In the genomic region with DNA sequence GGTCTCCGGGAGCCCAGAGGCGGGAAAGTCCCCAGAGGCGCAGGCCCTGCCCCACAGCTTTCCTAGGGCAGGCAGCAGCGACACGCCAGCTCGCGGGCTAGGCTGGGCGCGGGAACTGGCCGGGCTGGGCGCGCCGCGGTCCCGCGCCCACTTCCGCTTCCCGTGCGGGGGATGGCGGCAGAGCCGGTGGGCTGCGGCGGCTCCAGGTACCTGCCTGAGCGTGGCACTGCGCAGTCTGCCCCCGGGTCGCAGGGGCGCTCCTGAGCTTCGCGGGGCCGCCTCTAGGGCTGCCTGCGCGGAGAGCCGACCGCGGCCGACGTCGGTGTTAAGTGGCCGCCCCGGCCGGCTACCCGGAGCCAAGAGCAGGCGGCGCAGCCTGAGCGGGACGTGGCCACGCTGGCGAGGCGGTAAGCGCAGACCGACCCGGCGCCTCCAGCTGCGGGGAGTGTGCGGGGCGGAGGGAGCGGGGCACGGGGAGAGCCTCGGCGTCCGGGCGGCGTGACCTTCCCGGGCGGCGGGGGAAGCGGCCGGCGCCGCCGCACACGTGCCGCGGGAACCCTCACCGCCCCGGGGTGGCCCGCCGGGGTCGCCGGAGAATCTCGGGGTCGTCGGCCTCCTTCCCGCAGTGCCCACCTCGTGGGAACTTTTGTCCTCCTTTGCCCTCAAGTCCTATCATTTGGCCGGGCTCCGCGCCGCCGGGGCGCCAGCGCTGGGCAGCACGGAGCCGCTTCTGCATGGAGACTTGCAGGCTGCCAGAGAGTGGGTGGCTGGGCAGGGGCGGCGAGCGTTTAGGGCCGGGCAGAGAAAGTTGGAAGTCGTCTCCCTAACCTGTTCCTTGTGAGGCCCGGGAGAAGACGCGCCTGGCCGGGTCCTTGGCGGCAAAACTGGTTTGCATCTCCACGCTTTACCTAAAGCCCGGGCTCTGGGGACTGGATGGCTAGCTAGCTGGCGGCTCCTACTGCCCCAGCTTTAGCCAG, we compare ENCODE assay signal across 1 cellular context.
TF ChIP-seq lines count a peak whose summit lies in the region.

No MANE protein-coding gene starts in this region.

TF ChIP-seq in GM23338, 12 proteins besides CTCF, POLR2A, EP300 and RAD21 (continued from another document):
- TF ChIP-seq, protein P1, sequence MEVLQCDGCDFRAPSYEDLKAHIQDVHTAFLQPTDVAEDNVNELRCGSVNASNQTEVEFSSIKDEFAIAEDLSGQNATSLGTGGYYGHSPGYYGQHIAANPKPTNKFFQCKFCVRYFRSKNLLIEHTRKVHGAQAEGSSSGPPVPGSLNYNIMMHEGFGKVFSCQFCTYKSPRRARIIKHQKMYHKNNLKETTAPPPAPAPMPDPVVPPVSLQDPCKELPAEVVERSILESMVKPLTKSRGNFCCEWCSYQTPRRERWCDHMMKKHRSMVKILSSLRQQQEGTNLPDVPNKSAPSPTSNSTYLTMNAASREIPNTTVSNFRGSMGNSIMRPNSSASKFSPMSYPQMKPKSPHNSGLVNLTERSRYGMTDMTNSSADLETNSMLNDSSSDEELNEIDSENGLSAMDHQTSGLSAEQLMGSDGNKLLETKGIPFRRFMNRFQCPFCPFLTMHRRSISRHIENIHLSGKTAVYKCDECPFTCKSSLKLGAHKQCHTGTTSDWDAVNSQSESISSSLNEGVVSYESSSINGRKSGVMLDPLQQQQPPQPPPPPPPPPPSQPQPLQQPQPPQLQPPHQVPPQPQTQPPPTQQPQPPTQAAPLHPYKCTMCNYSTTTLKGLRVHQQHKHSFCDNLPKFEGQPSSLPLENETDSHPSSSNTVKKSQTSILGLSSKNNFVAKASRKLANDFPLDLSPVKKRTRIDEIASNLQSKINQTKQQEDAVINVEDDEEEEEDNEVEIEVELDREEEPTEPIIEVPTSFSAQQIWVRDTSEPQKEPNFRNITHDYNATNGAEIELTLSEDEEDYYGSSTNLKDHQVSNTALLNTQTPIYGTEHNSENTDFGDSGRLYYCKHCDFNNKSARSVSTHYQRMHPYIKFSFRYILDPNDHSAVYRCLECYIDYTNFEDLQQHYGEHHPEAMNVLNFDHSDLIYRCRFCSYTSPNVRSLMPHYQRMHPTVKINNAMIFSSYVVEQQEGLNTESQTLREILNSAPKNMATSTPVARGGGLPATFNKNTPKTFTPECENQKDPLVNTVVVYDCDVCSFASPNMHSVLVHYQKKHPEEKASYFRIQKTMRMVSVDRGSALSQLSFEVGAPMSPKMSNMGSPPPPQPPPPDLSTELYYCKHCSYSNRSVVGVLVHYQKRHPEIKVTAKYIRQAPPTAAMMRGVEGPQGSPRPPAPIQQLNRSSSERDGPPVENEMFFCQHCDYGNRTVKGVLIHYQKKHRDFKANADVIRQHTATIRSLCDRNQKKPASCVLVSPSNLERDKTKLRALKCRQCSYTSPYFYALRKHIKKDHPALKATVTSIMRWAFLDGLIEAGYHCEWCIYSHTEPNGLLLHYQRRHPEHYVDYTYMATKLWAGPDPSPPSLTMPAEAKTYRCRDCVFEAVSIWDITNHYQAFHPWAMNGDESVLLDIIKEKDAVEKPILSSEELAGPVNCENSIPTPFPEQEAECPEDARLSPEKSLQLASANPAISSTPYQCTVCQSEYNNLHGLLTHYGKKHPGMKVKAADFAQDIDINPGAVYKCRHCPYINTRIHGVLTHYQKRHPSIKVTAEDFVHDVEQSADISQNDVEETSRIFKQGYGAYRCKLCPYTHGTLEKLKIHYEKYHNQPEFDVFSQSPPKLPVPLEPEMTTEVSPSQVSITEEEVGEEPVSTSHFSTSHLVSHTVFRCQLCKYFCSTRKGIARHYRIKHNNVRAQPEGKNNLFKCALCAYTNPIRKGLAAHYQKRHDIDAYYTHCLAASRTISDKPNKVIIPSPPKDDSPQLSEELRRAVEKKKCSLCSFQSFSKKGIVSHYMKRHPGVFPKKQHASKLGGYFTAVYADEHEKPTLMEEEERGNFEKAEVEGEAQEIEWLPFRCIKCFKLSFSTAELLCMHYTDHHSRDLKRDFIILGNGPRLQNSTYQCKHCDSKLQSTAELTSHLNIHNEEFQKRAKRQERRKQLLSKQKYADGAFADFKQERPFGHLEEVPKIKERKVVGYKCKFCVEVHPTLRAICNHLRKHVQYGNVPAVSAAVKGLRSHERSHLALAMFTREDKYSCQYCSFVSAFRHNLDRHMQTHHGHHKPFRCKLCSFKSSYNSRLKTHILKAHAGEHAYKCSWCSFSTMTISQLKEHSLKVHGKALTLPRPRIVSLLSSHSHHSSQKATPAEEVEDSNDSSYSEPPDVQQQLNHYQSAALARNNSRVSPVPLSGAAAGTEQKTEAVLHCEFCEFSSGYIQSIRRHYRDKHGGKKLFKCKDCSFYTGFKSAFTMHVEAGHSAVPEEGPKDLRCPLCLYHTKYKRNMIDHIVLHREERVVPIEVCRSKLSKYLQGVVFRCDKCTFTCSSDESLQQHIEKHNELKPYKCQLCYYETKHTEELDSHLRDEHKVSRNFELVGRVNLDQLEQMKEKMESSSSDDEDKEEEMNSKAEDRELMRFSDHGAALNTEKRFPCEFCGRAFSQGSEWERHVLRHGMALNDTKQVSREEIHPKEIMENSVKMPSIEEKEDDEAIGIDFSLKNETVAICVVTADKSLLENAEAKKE (CRISPR knock-in tag; IDR thresholded peaks at IDR 0.05), result no peak
- no peak for TF ChIP-seq STAT1 (IDR thresholded peaks at IDR 0.05; ENCODE audit: unreplicated experiment)
- no peak for TF ChIP-seq ZNF114 (CRISPR knock-in tag; IDR thresholded peaks at IDR 0.05)
- TF ChIP-seq NANOG (IDR thresholded peaks at IDR 0.05; ENCODE audit: borderline replicate concordance), result no peak
- no peak; the same call in 1 of the 2 replicates for TF ChIP-seq POLR2AphosphoS5 (IDR thresholded peaks at IDR 0.05; ENCODE audit: low read depth)
- no peak for TF ChIP-seq EZH2phosphoT487 (IDR thresholded peaks at IDR 0.05; ENCODE audit: unreplicated experiment)
- TF ChIP-seq EZH2 (IDR thresholded peaks at IDR 0.05; ENCODE audit: low read depth, unreplicated experiment), result no peak
- TF ChIP-seq, protein P2, sequence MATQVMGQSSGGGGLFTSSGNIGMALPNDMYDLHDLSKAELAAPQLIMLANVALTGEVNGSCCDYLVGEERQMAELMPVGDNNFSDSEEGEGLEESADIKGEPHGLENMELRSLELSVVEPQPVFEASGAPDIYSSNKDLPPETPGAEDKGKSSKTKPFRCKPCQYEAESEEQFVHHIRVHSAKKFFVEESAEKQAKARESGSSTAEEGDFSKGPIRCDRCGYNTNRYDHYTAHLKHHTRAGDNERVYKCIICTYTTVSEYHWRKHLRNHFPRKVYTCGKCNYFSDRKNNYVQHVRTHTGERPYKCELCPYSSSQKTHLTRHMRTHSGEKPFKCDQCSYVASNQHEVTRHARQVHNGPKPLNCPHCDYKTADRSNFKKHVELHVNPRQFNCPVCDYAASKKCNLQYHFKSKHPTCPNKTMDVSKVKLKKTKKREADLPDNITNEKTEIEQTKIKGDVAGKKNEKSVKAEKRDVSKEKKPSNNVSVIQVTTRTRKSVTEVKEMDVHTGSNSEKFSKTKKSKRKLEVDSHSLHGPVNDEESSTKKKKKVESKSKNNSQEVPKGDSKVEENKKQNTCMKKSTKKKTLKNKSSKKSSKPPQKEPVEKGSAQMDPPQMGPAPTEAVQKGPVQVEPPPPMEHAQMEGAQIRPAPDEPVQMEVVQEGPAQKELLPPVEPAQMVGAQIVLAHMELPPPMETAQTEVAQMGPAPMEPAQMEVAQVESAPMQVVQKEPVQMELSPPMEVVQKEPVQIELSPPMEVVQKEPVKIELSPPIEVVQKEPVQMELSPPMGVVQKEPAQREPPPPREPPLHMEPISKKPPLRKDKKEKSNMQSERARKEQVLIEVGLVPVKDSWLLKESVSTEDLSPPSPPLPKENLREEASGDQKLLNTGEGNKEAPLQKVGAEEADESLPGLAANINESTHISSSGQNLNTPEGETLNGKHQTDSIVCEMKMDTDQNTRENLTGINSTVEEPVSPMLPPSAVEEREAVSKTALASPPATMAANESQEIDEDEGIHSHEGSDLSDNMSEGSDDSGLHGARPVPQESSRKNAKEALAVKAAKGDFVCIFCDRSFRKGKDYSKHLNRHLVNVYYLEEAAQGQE (IDR thresholded peaks at IDR 0.05; ENCODE audit: unreplicated experiment), result no peak
